8 cellular contexts compared by ENCODE assay signal in genomic region chr4:185640809-185641675, GRCh38.
DNase-seq lines count a peak whose midpoint lies in the region; ATAC-seq and TF ChIP-seq lines count a peak whose summit lies in the region.

No MANE protein-coding gene starts in this region.

- no peak overlapping the region for H2BK15ac ChIP-seq in neuronal stem cell (ENCODE audit: low read length)

- H3K23ac ChIP-seq in neuronal stem cell (ENCODE audit: low read depth, low read length, poor library complexity) = no peak overlapping the region

- no peak overlapping the region for H3K4me3 Mint-ChIP-seq in endothelial cell (ENCODE audit: unreplicated experiment)

- H3K4me3 ChIP-seq in HL-60 (replicated peaks; ENCODE audit: insufficient read depth, low read length) (no peak overlapping the region), OCI-LY1 (ENCODE audit: low read depth, low read length, poor library complexity, severe bottlenecking) (no peak overlapping the region), neuronal stem cell (ENCODE audit: low read length in 2 of 2) (no peak overlapping the region)
- no peak overlapping the region for H3K4me3 ChIP-seq in effector memory CD4-positive, alpha-beta T cell (ENCODE audit: insufficient read depth, low read depth, low read length, poor library complexity, severe bottlenecking)

- no peak overlapping the region for H2BK12ac ChIP-seq in neuronal stem cell (ENCODE audit: low read length)

- no peak overlapping the region for H2BK120ac ChIP-seq in neuronal stem cell (ENCODE audit: low read depth, low read length)

- H2AFZ ChIP-seq in OCI-LY1 (ENCODE audit: low read length) (no peak overlapping the region), neuronal stem cell (ENCODE audit: low read length) (no peak overlapping the region)

- H3K79me1 ChIP-seq in neuronal stem cell (ENCODE audit: low read depth, low read length) = no peaks in the 10 kb centered on the region

- no peak overlapping the region for H3K14ac ChIP-seq in neuronal stem cell (ENCODE audit: low read length)

- no peaks in the 10 kb centered on the region; the same call in 1 of the 2 replicates for H3F3A ChIP-seq in OCI-LY1 (ENCODE audit: insufficient read depth, low read length)

- no peaks in the 10 kb centered on the region for H4K20me1 ChIP-seq in OCI-LY1 (ENCODE audit: insufficient read depth, low read length)

- no peak for TF ChIP-seq CTCF in HL-60 (IDR thresholded peaks at IDR 0.05; ENCODE audit: insufficient read depth, low read length)
- TF ChIP-seq CTCF in OCI-LY1 (IDR thresholded peaks at IDR 0.05; ENCODE audit: low read length) = peak; percentile 61
- TF ChIP-seq CTCF in endothelial cell (IDR thresholded peaks at IDR 0.05; ENCODE audit: unreplicated experiment) = peak; percentile 31

- H2AK5ac ChIP-seq in neuronal stem cell (ENCODE audit: low read depth, low read length) = no peak overlapping the region

- no CpG with 5 or more reads among the region's 4 CpGs for WGBS in neuronal stem cell (ENCODE audit: extremely low coverage in 2 of 2, insufficient read length in 2 of 2, insufficient replicate concordance in 1 of 2), 2 donors

- no peaks in the 10 kb centered on the region for H3K4me1 Mint-ChIP-seq in endothelial cell (ENCODE audit: unreplicated experiment)

- H4K91ac ChIP-seq in neuronal stem cell (ENCODE audit: low read depth, low read length, poor library complexity) = no peak overlapping the region

- H3K9me3 ChIP-seq in OCI-LY1 (ENCODE audit: low read length) (no peaks in the 10 kb centered on the region), neuronal stem cell (replicated peaks in 1 of 2; ENCODE audit: control insufficient read depth in 2 of 2, insufficient read depth in 1 of 2, low read depth in 1 of 2, low read length in 2 of 2) (no peaks in the 10 kb centered on the region)
- H3K9me3 ChIP-seq in effector memory CD4-positive, alpha-beta T cell (ENCODE audit: control insufficient read depth, low read length) = no peaks in the 10 kb centered on the region

- peaks cover 1% of the 10 kb centered on the region for H3K27me3 Mint-ChIP-seq in endothelial cell (ENCODE audit: unreplicated experiment)

- H3K27ac Mint-ChIP-seq in endothelial cell (ENCODE audit: unreplicated experiment) = no peak overlapping the region

- H2BK5ac ChIP-seq in neuronal stem cell (ENCODE audit: low read length) = no peak overlapping the region

- peak; percentile 57 for DNase-seq in DMS153 treated with DMSO at 0.1 percent for 48 hours (lab: John Stamatoyannopoulos, UW; ENCODE audit: unreplicated experiment)
- peak; percentile 11 to 17 for DNase-seq in HL-60 (ENCODE audit: low read depth in 1 of 2, low spot score in 1 of 2)
- DNase-seq in endothelial cell (ENCODE audit: low spot score) = no peak
- DNase-seq in neuronal stem cell (ENCODE audit: low spot score) = peak; percentile 15
- DNase-seq in effector memory CD4-positive, alpha-beta T cell = no peak
- no peak for DNase-seq in NK-92 treated with Interleukin-12 subunit alpha and Interleukin-12 subunit beta, amount 100 ng/mL, for 24 hours (lab: John Stamatoyannopoulos, UW)

- no peaks in the 10 kb centered on the region for H3K36me3 Mint-ChIP-seq in endothelial cell (ENCODE audit: low read depth, unreplicated experiment)

- no peak overlapping the region for H3K18ac ChIP-seq in neuronal stem cell (ENCODE audit: low read length)

- H3K4me1 ChIP-seq in OCI-LY1 (ENCODE audit: insufficient read depth, low read length, severe bottlenecking) (peaks cover 7% of the 10 kb centered on the region), neuronal stem cell (ENCODE audit: control insufficient read depth in 2 of 2, insufficient read depth in 1 of 2, low read depth in 1 of 2, low read length in 2 of 2) (peaks cover 0 to 4% of the 10 kb centered on the region in 2 donors)
- no peaks in the 10 kb centered on the region for H3K4me1 ChIP-seq in effector memory CD4-positive, alpha-beta T cell (ENCODE audit: control insufficient read depth, insufficient read depth, low read length, poor library complexity, severe bottlenecking)

- no peak overlapping the region for H4K8ac ChIP-seq in neuronal stem cell (ENCODE audit: low read depth, low read length)

- H3K9ac ChIP-seq in OCI-LY1 (ENCODE audit: low read length) (no peak overlapping the region), neuronal stem cell (ENCODE audit: low read depth, low read length, poor library complexity) (no peak overlapping the region)

- H3K27ac ChIP-seq in HL-60 (replicated peaks) = no peak overlapping the region
- H3K27ac ChIP-seq in OCI-LY1 (ENCODE audit: low read depth, low read length, poor library complexity, severe bottlenecking) = no peak overlapping the region
- no peak overlapping the region for H3K27ac ChIP-seq in neuronal stem cell (replicated peaks; ENCODE audit: low read length)
- no peak overlapping the region for H3K27ac ChIP-seq in effector memory CD4-positive, alpha-beta T cell (ENCODE audit: insufficient read depth, low read length, poor library complexity, severe bottlenecking)

- no peak overlapping the region for H3K4me2 ChIP-seq in OCI-LY1 (ENCODE audit: low read length)
- H3K4me2 ChIP-seq in neuronal stem cell (ENCODE audit: insufficient read depth, low read length, poor library complexity, severe bottlenecking) = no peak overlapping the region

- no peak for ATAC-seq in HG03135 (IDR thresholded peaks at IDR 0.05; ENCODE audit: unreplicated experiment)

- no peaks in the 10 kb centered on the region for H3K9me3 Mint-ChIP-seq in endothelial cell (ENCODE audit: unreplicated experiment)

- H3K79me2 ChIP-seq in OCI-LY1 (ENCODE audit: insufficient read depth, low read length) = no peaks in the 10 kb centered on the region

- H3K36me3 ChIP-seq in OCI-LY1 (ENCODE audit: insufficient read depth, low read length) (peaks cover 32% of the 10 kb centered on the region), neuronal stem cell (replicated peaks in 1 of 2; ENCODE audit: control insufficient read depth in 2 of 2, insufficient read depth in 2 of 2, low read length in 2 of 2) (peaks cover 6 to 46% of the 10 kb centered on the region in 2 donors)
- H3K36me3 ChIP-seq in effector memory CD4-positive, alpha-beta T cell (ENCODE audit: control insufficient read depth, insufficient read depth, low read length) = no peaks in the 10 kb centered on the region

- H3K4ac ChIP-seq in neuronal stem cell (ENCODE audit: low read length) = no peak overlapping the region

- H3K27me3 ChIP-seq in HL-60 (ENCODE audit: insufficient read depth, poor library complexity, severe bottlenecking) (peaks cover 22% of the 10 kb centered on the region), OCI-LY1 (ENCODE audit: insufficient read depth, low read length) (no peaks in the 10 kb centered on the region), neuronal stem cell (ENCODE audit: control insufficient read depth in 3 of 3, insufficient read depth in 3 of 3, low read depth in 1 of 3, low read length in 3 of 3) (no peaks in the 10 kb centered on the region)
- H3K27me3 ChIP-seq in effector memory CD4-positive, alpha-beta T cell (replicated peaks; ENCODE audit: control insufficient read depth, insufficient read depth, low read length, poor library complexity, severe bottlenecking) = peaks cover 5% of the 10 kb centered on the region

- no peaks in the 10 kb centered on the region for H3K9me2 ChIP-seq in OCI-LY1 (ENCODE audit: low read depth, low read length)

Comparison
In these comparisons a context has a peak if more than half of its experiments do, and no peak if none do; other contexts are left out.
1. DNase-seq: peak in DMS153 treated with DMSO at 0.1 percent for 48 hours (single experiment), HL-60 (2 of 2) and neuronal stem cell (single experiment); none in endothelial cell (single experiment), effector memory CD4-positive, alpha-beta T cell (0 of 3) and NK-92 treated with Interleukin-12 subunit alpha and Interleukin-12 subunit beta, amount 100 ng/mL, for 24 hours (single experiment).